Comparison of ENCODE assay signal across 14 cellular contexts in genomic region chr14:101721111-101721510, GRCh38. TPM values are rescaled to one million over a fixed set of nuclear protein-coding genes. Genes with fewer than 3 reads are reported as not detected.
DNase-seq lines count a peak whose midpoint lies in the region; ATAC-seq, FAIRE-seq and TF ChIP-seq lines count a peak whose summit lies in the region.
"Had no signal": no experiment of that assay in that cellular context is flagged by ENCODE, and none has a peak within 500 bp of the region (broad histone marks: within the 10 kb centered on the region; RNA-seq: fewer than 3 reads in every experiment).

No MANE protein-coding gene starts in this region.

- FAIRE-seq in small intestine (lab: Jason Lieb, UNC), result no peak
- FAIRE-seq: endometrium, frontal cortex had no signal

- TF ChIP-seq CTCF in SK-N-SH (IDR thresholded peaks at IDR 0.05) (no peak), NB4 (IDR thresholded peaks at IDR 0.05; ENCODE audit: low read depth, low read length) (no peak)

- peaks cover 0 to 2% of the 10 kb centered on the region in 2 experiments; a peak in 1 of 4 replicates for H3K4me1 ChIP-seq in SK-N-SH (ENCODE audit: control insufficient read depth in 1 of 2, insufficient read depth in 2 of 2, low read depth in 1 of 2, low read length in 1 of 2)
- peaks cover 22% of the 10 kb centered on the region for H3K4me1 ChIP-seq in effector memory CD4-positive, alpha-beta T cell (ENCODE audit: control insufficient read depth, insufficient read depth, low read length, poor library complexity, severe bottlenecking)
- H3K4me1 ChIP-seq in small intestine (ENCODE audit: control insufficient read depth in 2 of 2, insufficient read depth in 1 of 2, low read depth in 1 of 2, low read length in 1 of 2), result peaks cover 0 to 2% of the 10 kb centered on the region in 2 donors
- H3K4me1 ChIP-seq: adrenal gland had no signal

- CTCF ChIA-PET in SK-N-SH (lab: Yijun Ruan, JAX), result interaction anchor here (6.5 kb wide), 1 partner anchor 14 kb away, joined by 44 read pairs; no protein-coding TSS in a partner anchor

- 83% methylated on average over 5 of the region's 5 CpGs for WGBS in SK-N-SH (ENCODE audit: low lambda C conversion rate)
- WGBS in small intestine, 3 donors, result 73 to 89% (median 86%) methylated on average over 5 of the region's 5 CpGs

- H3K4me3 ChIP-seq in SK-N-SH (ENCODE audit: low read depth in 2 of 2, low read length in 1 of 2), result no peak overlapping the region
- H3K4me3 ChIP-seq in NB4 (ENCODE audit: low read depth, low read length), result peak overlapping the region; percentile 16
- no peak overlapping the region for H3K4me3 ChIP-seq in effector memory CD4-positive, alpha-beta T cell (ENCODE audit: insufficient read depth, low read depth, low read length, poor library complexity, severe bottlenecking)
- peak overlapping the region in 1 of 7 experiments; percentile 2 for H3K4me3 ChIP-seq in skin epidermis
- H3K4me3 ChIP-seq in small intestine (ENCODE audit: low read depth in 1 of 2, low read length in 2 of 2), result no peak overlapping the region
- H3K4me3 ChIP-seq: adrenal gland had no signal

- H3K9me3 ChIP-seq in SK-N-SH, result no peaks in the 10 kb centered on the region
- no peaks in the 10 kb centered on the region for H3K9me3 ChIP-seq in effector memory CD4-positive, alpha-beta T cell (ENCODE audit: control insufficient read depth, low read length)
- H3K9me3 ChIP-seq in small intestine (ENCODE audit: control insufficient read depth, low read depth), result no peaks in the 10 kb centered on the region
- H3K9me3 ChIP-seq: adrenal gland had no signal

- H3K27me3 ChIP-seq in SK-N-SH (ENCODE audit: insufficient read depth), result no peaks in the 10 kb centered on the region
- H3K27me3 ChIP-seq in effector memory CD4-positive, alpha-beta T cell (replicated peaks; ENCODE audit: control insufficient read depth, insufficient read depth, low read length, poor library complexity, severe bottlenecking), result no peaks in the 10 kb centered on the region
- no peaks in the 10 kb centered on the region for H3K27me3 ChIP-seq in small intestine (ENCODE audit: control insufficient read depth in 2 of 2, insufficient read depth in 2 of 2, low read length in 2 of 2)
- H3K27me3 ChIP-seq: adrenal gland had no signal

- H3K4me2 ChIP-seq in SK-N-SH, result no peak overlapping the region; the same call in 1 of the 2 replicates

- peaks cover 21% of the 10 kb centered on the region for H3F3A ChIP-seq in SK-N-SH (replicated peaks; ENCODE audit: insufficient read depth)

- H3K27ac ChIP-seq in SK-N-SH (ENCODE audit: low read depth in 2 of 2, low read length in 1 of 2), result peak overlapping the region in 1 of 2 experiments; percentile 92; a peak in 2 of 4 replicates
- peak overlapping the region; percentile 44 for H3K27ac ChIP-seq in effector memory CD4-positive, alpha-beta T cell (ENCODE audit: insufficient read depth, low read length, poor library complexity, severe bottlenecking)
- H3K27ac ChIP-seq in skin epidermis, result peak overlapping the region in 14 of 21 experiments; percentile 19 to 98 (median 62)
- peak overlapping the region in 1 of 2 donors; percentile 84 for H3K27ac ChIP-seq in small intestine (ENCODE audit: low read depth in 1 of 2, low read length in 1 of 2)

- no peak for DNase-seq in SK-N-SH
- peak; percentile 66 for DNase-seq in NB4 (ENCODE audit: low read depth)
- no peak for DNase-seq in effector memory CD4-positive, alpha-beta T cell
- no peak for DNase-seq in small intestine
- DNase-seq in NCI-H1048 (lab: John Stamatoyannopoulos, UW), result no peak
- DNase-seq: caudate nucleus; nucleus accumbens; stimulated activated naive B cell treated with anti-CD40 and anti-IgM and Interleukin-4, amounts not matched to agents 10 μg/mL and 1 μg/mL and 100 μg/mL, for 72 hours had no signal

- peak overlapping the region; percentile 63; the same call in 1 of the 2 replicates for H3K9ac ChIP-seq in SK-N-SH

- TF ChIP-seq EP300 in SK-N-SH (IDR thresholded peaks at IDR 0.05; ENCODE audit: borderline replicate concordance in 1 of 2, low read depth in 1 of 2, low read length in 1 of 2), result no peak

- 0 out of 2 replicates have a peak overlapping the region, but pooled peaks have one; percentile 70 for H2AFZ ChIP-seq in SK-N-SH (ENCODE audit: low read depth)

- ATAC-seq in SK-N-SH treated with all-trans-retinoic acid at 6 μM for 48 hours, result no peak
- ATAC-seq in HG03460 (IDR thresholded peaks at IDR 0.05; ENCODE audit: unreplicated experiment), result no peak

- no peaks in the 10 kb centered on the region for H3K79me2 ChIP-seq in SK-N-SH (ENCODE audit: insufficient read depth)

- TF ChIP-seq RAD21 in SK-N-SH (IDR thresholded peaks at IDR 0.05; ENCODE audit: low read length), result no peak

- POLR2A ChIA-PET in SK-N-SH (lab: Yijun Ruan, JAX), result no interaction called here

- no peak for TF ChIP-seq POLR2A in NB4 (IDR thresholded peaks at IDR 0.05; ENCODE audit: extremely low read depth, insufficient read length)

- H4K20me1 ChIP-seq in SK-N-SH (ENCODE audit: insufficient read depth), result no peaks in the 10 kb centered on the region

- no peaks in the 10 kb centered on the region for H3K9me2 ChIP-seq in SK-N-SH

- H3K36me3 ChIP-seq in SK-N-SH (replicated peaks in 1 of 2; ENCODE audit: control insufficient read depth in 1 of 2, insufficient read depth in 2 of 2, low read length in 1 of 2), result no peaks in the 10 kb centered on the region
- no peaks in the 10 kb centered on the region for H3K36me3 ChIP-seq in effector memory CD4-positive, alpha-beta T cell (ENCODE audit: control insufficient read depth, insufficient read depth, low read length)
- no peaks in the 10 kb centered on the region for H3K36me3 ChIP-seq in small intestine (ENCODE audit: control insufficient read depth in 2 of 2, insufficient read depth in 2 of 2, low read length in 2 of 2)
- H3K36me3 ChIP-seq: adrenal gland had no signal

TF ChIP-seq in SK-N-SH, 30 proteins besides CTCF, POLR2A, EP300 and RAD21:
- TF ChIP-seq TAF1 (IDR thresholded peaks at IDR 0.05; ENCODE audit: borderline replicate concordance, low read depth, low read length), result no peak
- no peak for TF ChIP-seq YY1 (IDR thresholded peaks at IDR 0.05; ENCODE audit: low read depth)
- no peak for TF ChIP-seq SIN3A (IDR thresholded peaks at IDR 0.05; ENCODE audit: borderline replicate concordance, low read depth, low read length)
- TF ChIP-seq USF2 (IDR thresholded peaks at IDR 0.05; ENCODE audit: borderline replicate concordance, low read depth, low read length), result no peak
- no peak for TF ChIP-seq JUND (IDR thresholded peaks at IDR 0.05)
- no peak for TF ChIP-seq RXRA (IDR thresholded peaks at IDR 0.05; ENCODE audit: borderline replicate concordance, low read depth)
- no peak for TF ChIP-seq GABPA (IDR thresholded peaks at IDR 0.05; ENCODE audit: low read depth)

TF ChIP-seq in SK-N-SH treated with all-trans-retinoic acid at 6 μM for 48 hours, 23 proteins besides CTCF, POLR2A, EP300 and RAD21 (continues in another document):
- TF ChIP-seq ZC3H10 (CRISPR knock-in tag; IDR thresholded peaks at IDR 0.05) (no peak), CSRNP3 (CRISPR knock-in tag; IDR thresholded peaks at IDR 0.05) (no peak), SNAI2 (CRISPR knock-in tag; IDR thresholded peaks at IDR 0.05) (no peak), CSDC2 (CRISPR knock-in tag; IDR thresholded peaks at IDR 0.05) (no peak), ISL1 (CRISPR knock-in tag; IDR thresholded peaks at IDR 0.05) (no peak), BACH2 (CRISPR knock-in tag; IDR thresholded peaks at IDR 0.05; ENCODE audit: borderline replicate concordance) (no peak), ESRRG (CRISPR knock-in tag; IDR thresholded peaks at IDR 0.05) (no peak), TSHZ2 (CRISPR knock-in tag; IDR thresholded peaks at IDR 0.05) (no peak), PPARA (CRISPR knock-in tag; IDR thresholded peaks at IDR 0.05; ENCODE audit: borderline replicate concordance) (no peak)

RNA-seq across cellular contexts. Expression of gene PPP2R5C, which starts 40.4 kb away (rescaled TPM):
- polyA plus RNA-seq in SK-N-SH (2012; rRNA removed) (43.7 and 61.0 TPM in 2 replicates), small intestine (10 to 100 TPM; 59.6 to 77.2 (median 71.3) TPM)
- polyA plus RNA-seq in SK-N-SH (2012; cell fraction: cytosol; rRNA removed), result 61.5 and 75.2 TPM in 2 replicates
- polyA plus RNA-seq in SK-N-SH (2012; cell fraction: nucleus; rRNA removed), result 40.4 and 72.7 TPM in 2 replicates
